ENCODE assay signal across 19 cellular contexts in genomic region chr2:12867888-12868287, GRCh38.
"Had no signal": no experiment of that assay in that cellular context is flagged by ENCODE, and none has a peak within 500 bp of the region (broad histone marks: within the 10 kb centered on the region; RNA-seq: fewer than 3 reads in every experiment).

No MANE protein-coding gene starts in this region.

- ATAC-seq: activated T-cell treated with anti-CD3 and anti-CD28 coated beads, Interleukin-2, amount 50 U/mL, for 4 hours; K562; WTC11 had no signal

- DNase-seq: activated CD4-positive, alpha-beta T cell treated with anti-CD3 and anti-CD28 coated beads, Interleukin-2, amount 10 ng/mL, durations not matched to agents 24 days and 14 days; activated CD4-positive, alpha-beta T cell treated with anti-CD3 and anti-CD28 coated beads, Interleukin-2, amount 50 U/mL, for 48 hours; activated CD4-positive, CD25-positive, alpha-beta regulatory T cell treated with anti-CD3 and anti-CD28 coated beads, Interleukin-2, amount 50 U/mL, for 72 hours; activated CD8-positive, alpha-beta memory T cell treated with anti-CD3 and anti-CD28 coated beads for 24 hours; activated gamma-delta T cell; activated naive CD4-positive, alpha-beta T cell treated with anti-CD3 and anti-CD28 coated beads for 36 hours; activated T-cell treated with anti-CD3 and anti-CD28 coated beads, Interleukin-2, amount 50 U/mL, for 4 hours; anterior cingulate cortex; Karpas-422; NCI-H1105 treated with DMSO at 0.1 percent for 48 hours; NCI-H1436 treated with DMSO at 0.1 percent for 48 hours; NCI-H187; NCI-H2081; NCI-H510A treated with DMSO at 0.1 percent for 48 hours; NCI-H69; NK-92 treated with Interleukin-12 subunit alpha and Interleukin-12 subunit beta, amount 100 ng/mL, for 24 hours; SHP77 treated with DMSO at 0.1 percent for 48 hours had no signal

- H3K4me3 ChIP-seq: K562 had no signal
